ENCODE assay signal across 11 cellular contexts in the genomic region with DNA sequence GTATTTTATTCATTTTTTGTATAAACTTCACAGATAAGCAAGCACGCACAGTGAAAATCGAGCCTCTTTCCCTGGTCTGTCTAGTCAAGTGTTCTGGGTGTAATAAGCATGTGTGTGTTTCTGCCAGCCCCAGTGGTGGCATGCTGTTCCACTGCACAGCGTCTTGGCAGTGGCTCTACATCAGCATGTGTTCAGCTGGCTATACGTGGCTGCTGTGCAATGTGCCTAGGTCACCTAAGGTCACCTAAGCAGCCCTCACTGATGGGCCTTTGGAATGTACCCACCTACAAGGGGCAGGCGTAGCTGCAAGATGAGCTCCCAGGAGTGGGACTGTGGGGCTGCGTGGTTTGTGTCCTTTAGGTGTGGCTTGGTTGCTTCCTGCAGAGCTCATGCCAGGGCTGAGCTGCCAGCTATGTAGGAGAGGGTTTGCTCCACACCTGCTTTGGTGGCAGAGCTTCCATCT. TPM values are rescaled to one million over a fixed set of nuclear protein-coding genes. Genes with fewer than 3 reads are reported as not detected.
DNase-seq lines count a peak whose midpoint lies in the region; ATAC-seq and TF ChIP-seq lines count a peak whose summit lies in the region.
"Had no signal": no experiment of that assay in that cellular context is flagged by ENCODE, and none has a peak within 500 bp of the region (broad histone marks: within the 10 kb centered on the region; RNA-seq: fewer than 3 reads in every experiment).

No MANE protein-coding gene starts in this region.

- WGBS in heart left ventricle, 4 donors: 33 to 57% (median 53%) methylated on average over 6 of the region's 6 CpGs

- H3K27ac Mint-ChIP-seq in CD8-positive, alpha-beta memory T cell: peak overlapping the region in 4 of 8 donors; percentile 51 to 86 (median 62)
- H3K27ac Mint-ChIP-seq: nephron progenitor cell had no signal

- CTCF ChIA-PET in CD8-positive, alpha-beta memory T cell (lab: Charles Lee): interaction anchor here (1.7 to 3.6 kb wide), 2 partner anchors 57 to 61 kb away, joined by 7 to 13 read pairs; no protein-coding TSS in a partner anchor
- CTCF ChIA-PET in HEK293T (lab: Yijun Ruan, JAX): interaction anchor here (0.8 kb wide), 1 partner anchor 57 kb away, joined by 3 read pairs; no protein-coding TSS in a partner anchor

- peak overlapping the region in 6 of 7 donors; percentile 9 to 68 (median 47) for H3K4me3 Mint-ChIP-seq in CD8-positive, alpha-beta memory T cell
- H3K4me3 Mint-ChIP-seq: central memory CD8-positive, alpha-beta T cell; nephron progenitor cell had no signal

- TF ChIP-seq CTCF in OCI-LY3 (IDR thresholded peaks at IDR 0.05; ENCODE audit: low read depth, low read length) (no peak), heart left ventricle (IDR thresholded peaks at IDR 0.05) (no peak)

- peaks cover 77% of the 10 kb centered on the region for H4K20me1 ChIP-seq in OCI-LY3 (ENCODE audit: insufficient read depth, low read length)

- TF ChIP-seq POLR2A in heart left ventricle (IDR thresholded peaks at IDR 0.05): no peak

- H3K27me3 Mint-ChIP-seq in CD8-positive, alpha-beta memory T cell: no peaks in the 10 kb centered on the region
- H3K27me3 Mint-ChIP-seq: central memory CD8-positive, alpha-beta T cell had no signal

- H3K4me2 ChIP-seq in OCI-LY3 (ENCODE audit: low read length): peak overlapping the region; percentile 5; the same call in 1 of the 2 replicates

- in situ Hi-C loops in G401 (cut with HindIII; ENCODE audit: low sequenced_read_pairs): no loop called here

- no peak overlapping the region for H3K9ac ChIP-seq in OCI-LY3 (ENCODE audit: low read length)

- peaks cover 63 to 87% (median 79%) of the 10 kb centered on the region in 3 donors for H3K4me1 Mint-ChIP-seq in CD8-positive, alpha-beta memory T cell

- intact Hi-C loops in heart left ventricle (cut with DNase I): loop anchor here in 4 of 10 donors (5.0 to 10.0 kb wide), 3 partner anchors 43 to 85 kb away; no protein-coding TSS in a partner anchor

- H3K27me3 ChIP-seq in CD8-positive, alpha-beta memory T cell (ENCODE audit: insufficient read depth, low read length, poor library complexity, severe bottlenecking): no peaks in the 10 kb centered on the region
- H3K27me3 ChIP-seq in OCI-LY3 (ENCODE audit: low read depth, low read length) (no peaks in the 10 kb centered on the region), heart left ventricle (no peaks in the 10 kb centered on the region)

- no peak overlapping the region for H3K4me3 ChIP-seq in CD8-positive, alpha-beta memory T cell (ENCODE audit: low read length)
- H3K4me3 ChIP-seq in OCI-LY3 (ENCODE audit: low read length) (no peak overlapping the region), heart left ventricle (no peak overlapping the region)

- H3K36me3 Mint-ChIP-seq in CD8-positive, alpha-beta memory T cell: peaks cover under 1 to 39% (median 5%) of the 10 kb centered on the region in 3 donors

- H3K36me3 ChIP-seq in CD8-positive, alpha-beta memory T cell (ENCODE audit: insufficient read depth, low read length): no peaks in the 10 kb centered on the region
- H3K36me3 ChIP-seq in OCI-LY3 (replicated peaks; ENCODE audit: low read depth, low read length) (peaks cover 67% of the 10 kb centered on the region), heart left ventricle (peaks cover 0 to 33% (median 0%) of the 10 kb centered on the region in 9 donors)

- POLR2A ChIA-PET in CD8-positive, alpha-beta memory T cell (lab: Charles Lee): no interaction called here
- POLR2A ChIA-PET in HEK293T (lab: Yijun Ruan, JAX): no interaction called here

- no peaks in the 10 kb centered on the region for H3K9me3 ChIP-seq in CD8-positive, alpha-beta memory T cell (ENCODE audit: low read length)
- H3K9me3 ChIP-seq in OCI-LY3 (ENCODE audit: insufficient read depth, low read length) (no peaks in the 10 kb centered on the region), heart left ventricle (no peaks in the 10 kb centered on the region)

- peaks cover 100% of the 10 kb centered on the region for H3K79me2 ChIP-seq in OCI-LY3 (ENCODE audit: low read length)

- H3K27ac ChIP-seq in CD8-positive, alpha-beta memory T cell (ENCODE audit: low read depth, low read length): no peak overlapping the region
- H3K27ac ChIP-seq in OCI-LY3 (ENCODE audit: low read length) (no peak overlapping the region), heart left ventricle (peak overlapping the region in 11 of 12 donors; percentile 13 to 97 (median 60))

- no peak for DNase-seq in CD8-positive, alpha-beta memory T cell
- DNase-seq in heart left ventricle: peak in 3 of 5 donors; percentile 51 to 79 (median 55)
- DNase-seq in pons (ENCODE audit: low spot score): peak; percentile 72
- DNase-seq in NCI-H1105 treated with DMSO at 0.1 percent for 48 hours (lab: John Stamatoyannopoulos, UW): no peak
- no peak for DNase-seq in putamen (ENCODE audit: low spot score)
- DNase-seq in G401 (ENCODE audit: low spot score): no peak
- DNase-seq in HEK293T (ENCODE audit: extremely low spot score): no peak
- DNase-seq: nephron progenitor cell had no signal

- H3K4me1 ChIP-seq in CD8-positive, alpha-beta memory T cell (ENCODE audit: insufficient read depth, low read length): peaks cover 55% of the 10 kb centered on the region
- H3K4me1 ChIP-seq in OCI-LY3 (ENCODE audit: low read length) (peaks cover 42% of the 10 kb centered on the region), heart left ventricle (peaks cover 0 to 99% (median 84%) of the 10 kb centered on the region in 12 donors)

- H2AFZ ChIP-seq in OCI-LY3 (ENCODE audit: low read depth, low read length): no peak overlapping the region

- ATAC-seq in heart left ventricle: peak; percentile 58 to 82 (median 70)
- ATAC-seq: SK-N-SH treated with all-trans-retinoic acid at 6 μM for 48 hours had no signal

- H3K9me3 Mint-ChIP-seq in CD8-positive, alpha-beta memory T cell: no peaks in the 10 kb centered on the region
- H3K9me3 Mint-ChIP-seq: central memory CD8-positive, alpha-beta T cell; nephron progenitor cell had no signal

TF ChIP-seq in HEK293T, 16 proteins besides CTCF, POLR2A, EP300 and RAD21:
- no peak for TF ChIP-seq NFRKB (IDR thresholded peaks at IDR 0.05)
- TF ChIP-seq FOXA1 (IDR thresholded peaks at IDR 0.05): no peak
- no peak for TF ChIP-seq ELF4 (IDR thresholded peaks at IDR 0.05)
- TF ChIP-seq, protein P1, sequence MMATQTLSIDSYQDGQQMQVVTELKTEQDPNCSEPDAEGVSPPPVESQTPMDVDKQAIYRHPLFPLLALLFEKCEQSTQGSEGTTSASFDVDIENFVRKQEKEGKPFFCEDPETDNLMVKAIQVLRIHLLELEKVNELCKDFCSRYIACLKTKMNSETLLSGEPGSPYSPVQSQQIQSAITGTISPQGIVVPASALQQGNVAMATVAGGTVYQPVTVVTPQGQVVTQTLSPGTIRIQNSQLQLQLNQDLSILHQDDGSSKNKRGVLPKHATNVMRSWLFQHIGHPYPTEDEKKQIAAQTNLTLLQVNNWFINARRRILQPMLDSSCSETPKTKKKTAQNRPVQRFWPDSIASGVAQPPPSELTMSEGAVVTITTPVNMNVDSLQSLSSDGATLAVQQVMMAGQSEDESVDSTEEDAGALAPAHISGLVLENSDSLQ (IDR thresholded peaks at IDR 0.05): no peak
- TF ChIP-seq SUZ12 (IDR thresholded peaks at IDR 0.05): no peak
- no peak for TF ChIP-seq FOXK2 (IDR thresholded peaks at IDR 0.05)
- TF ChIP-seq L3MBTL2 (conservative IDR thresholded peaks at IDR 0.05): no peak
- no peak for TF ChIP-seq FOXM1 (IDR thresholded peaks at IDR 0.05; ENCODE audit: borderline replicate concordance)
- TF ChIP-seq ZNF384 (IDR thresholded peaks at IDR 0.05): no peak
- TF ChIP-seq BHLHE40 (IDR thresholded peaks at IDR 0.05; ENCODE audit: borderline replicate concordance): no peak
- no peak for TF ChIP-seq CTBP1 (IDR thresholded peaks at IDR 0.05; ENCODE audit: borderline replicate concordance)
- TF ChIP-seq SP1 (IDR thresholded peaks at IDR 0.05): no peak
- TF ChIP-seq LEF1 (IDR thresholded peaks at IDR 0.05; ENCODE audit: borderline replicate concordance): no peak
- no peak for TF ChIP-seq HDGF (IDR thresholded peaks at IDR 0.05; ENCODE audit: borderline replicate concordance)
- no peak for TF ChIP-seq ARNT (IDR thresholded peaks at IDR 0.05)

RNA-seq across cellular contexts. Expression of gene LIMD1, which starts 4.9 kb away (rescaled TPM):
- total RNA-seq in CD8-positive, alpha-beta memory T cell: 10 to 100 TPM; 27.0 to 27.2 TPM
- polyA plus RNA-seq in CD8-positive, alpha-beta memory T cell: 5.8 TPM
- total RNA-seq in heart left ventricle: 10 to 100 TPM; 24.8 to 42.8 (median 32.9) TPM
- 10 to 100 TPM; 14.4 to 17.7 TPM for polyA plus RNA-seq in heart left ventricle
- total RNA-seq in G401 (2014; rRNA removed; shearing (Covaris generic)): 10.0 and 23.0 TPM in 2 replicates

Comparison
In these comparisons a context has a peak if more than half of its experiments do, and no peak if none do; other contexts are left out.
1. DNase-seq: peak in heart left ventricle (3 of 5) and pons (single experiment); none in CD8-positive, alpha-beta memory T cell (0 of 5), NCI-H1105 treated with DMSO at 0.1 percent for 48 hours (single experiment), putamen (single experiment), G401 (single experiment) and HEK293T (single experiment).
2. H3K27ac ChIP-seq: peak in heart left ventricle (11 of 12); none in CD8-positive, alpha-beta memory T cell (single experiment) and OCI-LY3 (single experiment).